Comparison of ENCODE assay signal across 1 cellular context in the genomic region with DNA sequence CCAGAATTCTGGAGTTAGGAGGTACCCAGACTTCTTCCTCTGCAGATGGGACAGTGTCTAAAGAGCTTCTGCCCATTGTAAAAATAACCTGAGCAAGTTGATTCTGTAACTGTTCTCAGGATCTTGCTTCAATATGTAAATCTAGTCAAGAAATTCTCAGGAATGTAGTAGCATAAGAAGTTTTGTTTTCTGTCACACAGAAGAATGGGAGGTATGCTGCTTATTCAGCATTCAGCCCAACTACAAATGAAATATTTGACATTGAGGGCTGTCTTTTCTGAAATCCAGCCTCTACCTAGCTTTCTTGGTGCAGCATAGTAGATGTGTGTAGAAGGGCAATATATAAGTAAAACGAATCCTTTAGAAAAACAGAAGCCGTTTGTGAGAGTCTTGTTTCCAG.
TF ChIP-seq lines count a peak whose summit lies in the region.

No MANE protein-coding gene starts in this region.

TF ChIP-seq in SK-N-SH, 30 proteins besides CTCF, POLR2A, EP300 and RAD21 (continued from another document):
- TF ChIP-seq, protein P1, sequence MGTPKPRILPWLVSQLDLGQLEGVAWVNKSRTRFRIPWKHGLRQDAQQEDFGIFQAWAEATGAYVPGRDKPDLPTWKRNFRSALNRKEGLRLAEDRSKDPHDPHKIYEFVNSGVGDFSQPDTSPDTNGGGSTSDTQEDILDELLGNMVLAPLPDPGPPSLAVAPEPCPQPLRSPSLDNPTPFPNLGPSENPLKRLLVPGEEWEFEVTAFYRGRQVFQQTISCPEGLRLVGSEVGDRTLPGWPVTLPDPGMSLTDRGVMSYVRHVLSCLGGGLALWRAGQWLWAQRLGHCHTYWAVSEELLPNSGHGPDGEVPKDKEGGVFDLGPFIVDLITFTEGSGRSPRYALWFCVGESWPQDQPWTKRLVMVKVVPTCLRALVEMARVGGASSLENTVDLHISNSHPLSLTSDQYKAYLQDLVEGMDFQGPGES (IDR thresholded peaks at IDR 0.05; ENCODE audit: low read depth, low read length), result no peak
- TF ChIP-seq TEAD4 (IDR thresholded peaks at IDR 0.05; ENCODE audit: borderline replicate concordance, insufficient read depth) (no peak), POLR2AphosphoS5 (IDR thresholded peaks at IDR 0.05; ENCODE audit: low read depth, low read length) (no peak), JUND (IDR thresholded peaks at IDR 0.05) (no peak), RFX5 (IDR thresholded peaks at IDR 0.05; ENCODE audit: low read length) (no peak), GATA2 (CRISPR knock-in tag; IDR thresholded peaks at IDR 0.05) (no peak)
- TF ChIP-seq, protein P2, sequence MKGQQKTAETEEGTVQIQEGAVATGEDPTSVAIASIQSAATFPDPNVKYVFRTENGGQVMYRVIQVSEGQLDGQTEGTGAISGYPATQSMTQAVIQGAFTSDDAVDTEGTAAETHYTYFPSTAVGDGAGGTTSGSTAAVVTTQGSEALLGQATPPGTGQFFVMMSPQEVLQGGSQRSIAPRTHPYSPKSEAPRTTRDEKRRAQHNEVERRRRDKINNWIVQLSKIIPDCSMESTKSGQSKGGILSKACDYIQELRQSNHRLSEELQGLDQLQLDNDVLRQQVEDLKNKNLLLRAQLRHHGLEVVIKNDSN (IDR thresholded peaks at IDR 0.05; ENCODE audit: borderline replicate concordance, low read depth), result no peak
- TF ChIP-seq, protein P3, sequence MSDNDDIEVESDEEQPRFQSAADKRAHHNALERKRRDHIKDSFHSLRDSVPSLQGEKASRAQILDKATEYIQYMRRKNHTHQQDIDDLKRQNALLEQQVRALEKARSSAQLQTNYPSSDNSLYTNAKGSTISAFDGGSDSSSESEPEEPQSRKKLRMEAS (IDR thresholded peaks at IDR 0.05; ENCODE audit: low read depth), result no peak
- TF ChIP-seq, protein P4, sequence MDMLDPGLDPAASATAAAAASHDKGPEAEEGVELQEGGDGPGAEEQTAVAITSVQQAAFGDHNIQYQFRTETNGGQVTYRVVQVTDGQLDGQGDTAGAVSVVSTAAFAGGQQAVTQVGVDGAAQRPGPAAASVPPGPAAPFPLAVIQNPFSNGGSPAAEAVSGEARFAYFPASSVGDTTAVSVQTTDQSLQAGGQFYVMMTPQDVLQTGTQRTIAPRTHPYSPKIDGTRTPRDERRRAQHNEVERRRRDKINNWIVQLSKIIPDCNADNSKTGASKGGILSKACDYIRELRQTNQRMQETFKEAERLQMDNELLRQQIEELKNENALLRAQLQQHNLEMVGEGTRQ (IDR thresholded peaks at IDR 0.05; ENCODE audit: borderline replicate concordance, low read depth, low read length), result no peak
